8 cellular contexts compared by ENCODE assay signal in the genomic region with DNA sequence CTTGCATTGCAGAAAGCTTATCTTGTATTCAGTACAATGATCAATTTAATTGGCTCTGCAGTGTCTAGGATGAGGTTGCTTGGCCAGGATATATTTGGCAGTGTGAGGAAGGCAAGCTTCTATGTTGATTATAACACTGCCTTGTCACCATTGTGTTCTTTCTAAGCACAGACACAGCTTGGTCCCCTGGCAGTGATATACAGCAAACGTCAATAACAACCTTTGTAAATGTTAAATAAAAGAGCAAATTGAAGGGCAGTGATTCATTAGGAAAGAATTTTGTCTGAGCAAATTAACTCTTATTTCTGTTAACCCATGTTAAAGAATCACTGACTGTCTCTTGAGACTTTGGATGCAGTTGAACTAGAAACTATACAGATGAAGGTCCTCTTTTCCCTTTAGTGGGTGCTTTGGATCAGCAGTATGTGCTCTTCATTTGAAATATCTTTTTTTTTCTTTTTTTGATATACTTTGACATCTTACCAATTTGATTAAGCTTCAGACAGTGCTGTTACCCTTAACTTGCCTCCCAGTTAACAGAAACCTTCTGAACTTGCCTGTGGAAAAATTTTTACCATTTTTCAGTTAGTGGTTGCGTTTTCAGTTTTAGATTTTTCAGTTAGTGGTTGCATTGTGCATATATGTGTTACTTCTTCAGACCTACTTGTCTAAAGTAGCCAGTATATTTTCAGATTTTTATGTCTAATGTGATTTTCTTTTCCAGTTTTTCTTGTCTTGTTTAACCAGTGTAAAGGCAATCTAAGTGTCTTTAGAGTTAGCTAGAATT.
DNase-seq lines count a peak whose midpoint lies in the region; ATAC-seq, FAIRE-seq and TF ChIP-seq lines count a peak whose summit lies in the region.

No MANE protein-coding gene starts in this region.

- H3K4me3 ChIP-seq in dorsolateral prefrontal cortex = peak overlapping the region in 3 of 59 donors; percentile 0 to 22 (median 2)
- no peak overlapping the region for H3K4me3 ChIP-seq in prostate gland

- TF ChIP-seq POLR2A in prostate gland (IDR thresholded peaks at IDR 0.05) = no peak

- no peaks in the 10 kb centered on the region for H3K27me3 Mint-ChIP-seq in nephron progenitor cell (ENCODE audit: low read depth, poor library complexity)

- intact Hi-C loops in dorsolateral prefrontal cortex (cut with DNase I) (no loop called here), prostate gland (cut with DNase I) (no loop called here)

- ATAC-seq in HG03460 (IDR thresholded peaks at IDR 0.05; ENCODE audit: unreplicated experiment) (no peak), GM21447 (IDR thresholded peaks at IDR 0.05; ENCODE audit: unreplicated experiment) (no peak), GM21619 (IDR thresholded peaks at IDR 0.05; ENCODE audit: unreplicated experiment) (no peak)

- H3K27me3 ChIP-seq in dorsolateral prefrontal cortex = no peaks in the 10 kb centered on the region
- no peaks in the 10 kb centered on the region for H3K27me3 ChIP-seq in prostate gland (replicated peaks; ENCODE audit: insufficient read depth)

- 43% methylated on average over 2 of the region's 2 CpGs for WGBS in prostate gland

- no peaks in the 10 kb centered on the region for H3K9me3 ChIP-seq in prostate gland

- FAIRE-seq in GM19239 (lab: Jason Lieb, UNC) = peak; percentile 78

- H3K4me1 Mint-ChIP-seq in nephron progenitor cell = peaks cover 51% of the 10 kb centered on the region

- H3K4me3 Mint-ChIP-seq in nephron progenitor cell = no peak overlapping the region

- DNase-seq in GM19239 (ENCODE audit: insufficient read length, low spot score) (no peak), NCI-H460 (ENCODE audit: extremely low read depth, low read depth) (peak; percentile 26), dorsolateral prefrontal cortex (no peak), nephron progenitor cell (no peak), prostate gland (ENCODE audit: low spot score) (no peak)

- peaks cover 23% of the 10 kb centered on the region for H3K36me3 Mint-ChIP-seq in nephron progenitor cell (ENCODE audit: low read depth)

- H3K27ac ChIP-seq in dorsolateral prefrontal cortex = peak overlapping the region; percentile 4 to 86 (median 68)
- no peak overlapping the region for H3K27ac ChIP-seq in prostate gland

- peak in 1 of 56 donors; percentile 13 for TF ChIP-seq CTCF in dorsolateral prefrontal cortex (IDR thresholded peaks at IDR 0.05 in 54 of 56, conservative IDR thresholded peaks at IDR 0.05 in 2 of 56; ENCODE audit: low read depth in 1 of 56, partially characterized antibody in 56 of 56)
- no peak for TF ChIP-seq CTCF in nephron progenitor cell (IDR thresholded peaks at IDR 0.05)
- TF ChIP-seq CTCF in prostate gland (IDR thresholded peaks at IDR 0.05) = no peak

- no peaks in the 10 kb centered on the region for H3K36me3 ChIP-seq in prostate gland

- no peaks in the 10 kb centered on the region for H3K4me1 ChIP-seq in prostate gland (replicated peaks)

- peak overlapping the region; percentile 73 for H3K27ac Mint-ChIP-seq in nephron progenitor cell

- no peaks in the 10 kb centered on the region for H3K9me3 Mint-ChIP-seq in nephron progenitor cell

Comparison
In these comparisons a context has a peak if more than half of its experiments do, and no peak if none do; other contexts are left out.
1. H3K27ac ChIP-seq: peak in dorsolateral prefrontal cortex (59 of 59); none in prostate gland (0 of 2).